ENCODE assay signal across 17 cellular contexts in genomic region chr20:33897313-33897912, GRCh38.
DNase-seq lines count a peak whose midpoint lies in the region; ATAC-seq and TF ChIP-seq lines count a peak whose summit lies in the region.
"Had no signal": no experiment of that assay in that cellular context is flagged by ENCODE, and none has a peak within 500 bp of the region (broad histone marks: within the 10 kb centered on the region; RNA-seq: fewer than 3 reads in every experiment).

No MANE protein-coding gene starts in this region.

- TF ChIP-seq CTCF in H9 (conservative IDR thresholded peaks at IDR 0.05) (peak; percentile 76), mesothelial cell of epicardium (IDR thresholded peaks at IDR 0.05; ENCODE audit: unreplicated experiment) (peak; percentile 42)
- TF ChIP-seq CTCF in CD8-positive, alpha-beta T cell (IDR thresholded peaks at IDR 0.05), result no peak

- H2BK5ac ChIP-seq in H9 (ENCODE audit: insufficient read length, low read length), result no peak overlapping the region

- no peak overlapping the region for H4K5ac ChIP-seq in H9 (ENCODE audit: insufficient read length, low read depth, low read length)

- H3K9me3 ChIP-seq in BLaER1 (peaks cover 2% of the 10 kb centered on the region; the same call in 1 of the 2 replicates), H9 (ENCODE audit: control insufficient read depth, low read depth, low read length) (no peaks in the 10 kb centered on the region), T-helper 17 cell (ENCODE audit: control insufficient read depth, low read length, poor library complexity, severe bottlenecking) (no peaks in the 10 kb centered on the region)
- no peaks in the 10 kb centered on the region for H3K9me3 ChIP-seq in CD8-positive, alpha-beta T cell (ENCODE audit: low read length)
- H3K9me3 ChIP-seq: heart right ventricle, MG63, vagina had no signal

- H2BK120ac ChIP-seq in H9 (ENCODE audit: low read depth, low read length, poor library complexity, severe bottlenecking), result no peak overlapping the region

- no peak overlapping the region for H3K4ac ChIP-seq in H9 (ENCODE audit: low read depth, low read length)

- H3K14ac ChIP-seq in H9 (ENCODE audit: insufficient read depth, low read length), result no peak overlapping the region

- no peak overlapping the region; a peak in 1 of 7 replicates for H3K27ac Mint-ChIP-seq in H9
- peak overlapping the region; percentile 14 for H3K27ac Mint-ChIP-seq in T-helper 17 cell
- H3K27ac Mint-ChIP-seq in mesothelial cell of epicardium, result no peak overlapping the region
- H3K27ac Mint-ChIP-seq in CD8-positive, alpha-beta T cell, result no peak overlapping the region
- H3K27ac Mint-ChIP-seq: stimulated activated effector memory CD8-positive, alpha-beta T cell treated with anti-CD3 and anti-CD28 coated beads, Interleukin-12 subunit alpha, Interleukin-12 subunit beta, amount 100 ng/mL, for 72 hours had no signal

- no peak overlapping the region for H2AFZ ChIP-seq in H9 (ENCODE audit: low read length)

- CTCF ChIA-PET in CD8-positive, alpha-beta T cell (lab: Charles Lee), result interaction anchor here (0.8 kb wide), 1 partner anchor 232 kb away, joined by 4 read pairs; no protein-coding TSS in a partner anchor

- H3K9me3 Mint-ChIP-seq in H9 (no peaks in the 10 kb centered on the region), mesothelial cell of epicardium (peaks cover 9% of the 10 kb centered on the region)
- H3K9me3 Mint-ChIP-seq in CD8-positive, alpha-beta T cell, result no peaks in the 10 kb centered on the region
- H3K9me3 Mint-ChIP-seq: activated T-cell treated with anti-CD3 and anti-CD28 coated beads, Interleukin-2, amount 50 U/mL, for 4 hours; stimulated activated effector memory CD8-positive, alpha-beta T cell treated with anti-CD3 and anti-CD28 coated beads, Interleukin-12 subunit alpha, Interleukin-12 subunit beta, amount 100 ng/mL, for 72 hours had no signal

- H3K23ac ChIP-seq in H9 (ENCODE audit: insufficient read length, low read depth, low read length), result no peak overlapping the region

- H3K79me1 ChIP-seq in H9 (ENCODE audit: insufficient read depth, low read depth, low read length, poor library complexity, severe bottlenecking), result no peaks in the 10 kb centered on the region

- no peaks in the 10 kb centered on the region for H3K36me3 ChIP-seq in BLaER1
- no peaks in the 10 kb centered on the region for H3K36me3 ChIP-seq in CD8-positive, alpha-beta T cell (ENCODE audit: insufficient read depth, low read length)
- H3K36me3 ChIP-seq: heart right ventricle, MG63, vagina had no signal

- peaks cover 19% of the 10 kb centered on the region for H3K4me1 ChIP-seq in BLaER1
- H3K4me1 ChIP-seq in H9 (ENCODE audit: insufficient read depth, low read length), result no peaks in the 10 kb centered on the region
- no peaks in the 10 kb centered on the region for H3K4me1 ChIP-seq in CD8-positive, alpha-beta T cell (ENCODE audit: insufficient read depth, low read length)
- H3K4me1 ChIP-seq: vagina had no signal

- no peak overlapping the region for H3K56ac ChIP-seq in H9 (ENCODE audit: insufficient read length, low read depth, low read length)

- H3K4me3 Mint-ChIP-seq in H9, result no peak overlapping the region
- H3K4me3 Mint-ChIP-seq in T-helper 17 cell, result no peak overlapping the region
- no peak overlapping the region for H3K4me3 Mint-ChIP-seq in mesothelial cell of epicardium
- H3K4me3 Mint-ChIP-seq in CD8-positive, alpha-beta T cell, result no peak overlapping the region
- H3K4me3 Mint-ChIP-seq: activated T-cell treated with anti-CD3 and anti-CD28 coated beads, Interleukin-2, amount 50 U/mL, for 4 hours; stimulated activated effector memory CD8-positive, alpha-beta T cell treated with anti-CD3 and anti-CD28 coated beads, Interleukin-12 subunit alpha, Interleukin-12 subunit beta, amount 100 ng/mL, for 72 hours had no signal

- no peak overlapping the region for H2BK20ac ChIP-seq in H9 (ENCODE audit: low read depth, low read length, poor library complexity, severe bottlenecking)

- H3K36me3 Mint-ChIP-seq in H9 (ENCODE audit: insufficient read depth in 1 of 3, low read depth in 3 of 3), result no peaks in the 10 kb centered on the region
- peaks cover 5% of the 10 kb centered on the region for H3K36me3 Mint-ChIP-seq in T-helper 17 cell (ENCODE audit: low read depth)
- no peaks in the 10 kb centered on the region for H3K36me3 Mint-ChIP-seq in mesothelial cell of epicardium
- no peaks in the 10 kb centered on the region for H3K36me3 Mint-ChIP-seq in CD8-positive, alpha-beta T cell
- H3K36me3 Mint-ChIP-seq: stimulated activated effector memory CD8-positive, alpha-beta T cell treated with anti-CD3 and anti-CD28 coated beads, Interleukin-12 subunit alpha, Interleukin-12 subunit beta, amount 100 ng/mL, for 72 hours had no signal

- H3K9ac ChIP-seq in BLaER1, result no peak overlapping the region
- no peak overlapping the region for H3K9ac ChIP-seq in H9 (ENCODE audit: extremely low read depth, insufficient read length, low read length)

- H3K4me3 ChIP-seq in BLaER1, result no peak overlapping the region
- H3K4me3 ChIP-seq in CD8-positive, alpha-beta T cell (ENCODE audit: low read depth, low read length), result no peak overlapping the region
- H3K4me3 ChIP-seq: heart right ventricle, MG63, vagina had no signal

- intact Hi-C loops in CD8-positive, alpha-beta T cell (cut with DNase I, micrococcal nuclease), result no loop called here

- H3K27me3 ChIP-seq in BLaER1 (no peaks in the 10 kb centered on the region), H9 (ENCODE audit: insufficient read depth, low read length) (no peaks in the 10 kb centered on the region)
- H3K27me3 ChIP-seq in CD8-positive, alpha-beta T cell (ENCODE audit: insufficient read depth, low read length), result no peaks in the 10 kb centered on the region
- H3K27me3 ChIP-seq: heart right ventricle, MG63, vagina had no signal

- no peak overlapping the region for H4K91ac ChIP-seq in H9 (ENCODE audit: insufficient read length, low read depth, low read length)

- H2AK5ac ChIP-seq in H9 (ENCODE audit: insufficient read length, low read length), result no peak overlapping the region

- H3K23me2 ChIP-seq in H9 (ENCODE audit: insufficient read length, low read depth, low read length, poor library complexity, severe bottlenecking), result no peaks in the 10 kb centered on the region

- DNase-seq in H9 (no peak), T-helper 17 cell (no peak), mesothelial cell of epicardium (ENCODE audit: low spot score in 2 of 2, unreplicated experiment in 2 of 2) (no peak), NCI-H524 treated with DMSO at 0.1 percent for 48 hours (lab: John Stamatoyannopoulos, UW) (no peak)
- DNase-seq in CD8-positive, alpha-beta T cell, result no peak
- DNase-seq: activated T-cell treated with anti-CD3 and anti-CD28 coated beads, Interleukin-2, amount 50 U/mL, for 4 hours; heart right ventricle; stimulated activated CD4-positive, alpha-beta T cell treated with anti-CD3 and anti-CD28 coated beads, Interleukin-4, amount 100 ng/mL, for 1 hour had no signal

- H3K27me3 Mint-ChIP-seq in H9 (ENCODE audit: low read depth), result peaks cover 12% of the 10 kb centered on the region
- peaks cover 42% of the 10 kb centered on the region for H3K27me3 Mint-ChIP-seq in T-helper 17 cell
- no peaks in the 10 kb centered on the region for H3K27me3 Mint-ChIP-seq in mesothelial cell of epicardium (ENCODE audit: low read depth)
- peaks cover 18% of the 10 kb centered on the region for H3K27me3 Mint-ChIP-seq in CD8-positive, alpha-beta T cell (ENCODE audit: low read depth)

- WGBS in H9 (ENCODE audit: extremely low coverage, insufficient read length, low lambda C conversion rate), result no CpG with 5 or more reads among the region's 8 CpGs

- H3K79me2 ChIP-seq in H9 (ENCODE audit: insufficient read depth, low read length), result no peaks in the 10 kb centered on the region

- peak overlapping the region; percentile 44; the same call in 1 of the 2 replicates for H3K4me2 ChIP-seq in BLaER1
- no peak overlapping the region for H3K4me2 ChIP-seq in H9 (ENCODE audit: insufficient read depth, insufficient read length, low read length)

- H3K18ac ChIP-seq in H9 (ENCODE audit: insufficient read length, low read depth, low read length), result no peak overlapping the region

- H3K27ac ChIP-seq in BLaER1 (no peak overlapping the region), H9 (ENCODE audit: insufficient read length, low read depth, low read length) (no peak overlapping the region)
- H3K27ac ChIP-seq in CD8-positive, alpha-beta T cell (ENCODE audit: low read depth, low read length), result no peak overlapping the region
- H3K27ac ChIP-seq: C4-2B, heart right ventricle, HL-60, vagina had no signal

- no peak overlapping the region for H2BK15ac ChIP-seq in H9 (ENCODE audit: low read depth, low read length)

- no peak for ATAC-seq in T-helper 17 cell
- no peak for ATAC-seq in CD8-positive, alpha-beta T cell
- no peak for ATAC-seq in HG03460 (IDR thresholded peaks at IDR 0.05; ENCODE audit: unreplicated experiment)
- no peak for ATAC-seq in HG03521 (IDR thresholded peaks at IDR 0.05; ENCODE audit: unreplicated experiment)
- ATAC-seq: activated CD4-positive, CD25-positive, alpha-beta regulatory T cell treated with anti-CD3 and anti-CD28 coated beads, Interleukin-2, amount 50 U/mL, for 24 hours; activated T-cell treated with anti-CD3 and anti-CD28 coated beads, Interleukin-2, amount 50 U/mL, for 4 hours; stimulated activated effector memory CD8-positive, alpha-beta T cell treated with anti-CD3 and anti-CD28 coated beads, Interleukin-12 subunit alpha, Interleukin-12 subunit beta, amount 100 ng/mL, for 72 hours had no signal

- H3T11ph ChIP-seq in H9 (ENCODE audit: low read length), result no peak overlapping the region

- H4K20me1 ChIP-seq in BLaER1, result no peaks in the 10 kb centered on the region
- H4K20me1 ChIP-seq in H9 (ENCODE audit: control insufficient read depth, insufficient read depth, insufficient read length), result no peaks in the 10 kb centered on the region

- no peak overlapping the region for H2BK12ac ChIP-seq in H9 (ENCODE audit: insufficient read length, low read depth, low read length)

- POLR2A ChIA-PET in CD8-positive, alpha-beta T cell (lab: Charles Lee), result no interaction called here

- H3K4me1 Mint-ChIP-seq in H9, result peaks cover 11 to 12% of the 10 kb centered on the region in 2 experiments
- no peaks in the 10 kb centered on the region for H3K4me1 Mint-ChIP-seq in T-helper 17 cell
- H3K4me1 Mint-ChIP-seq in mesothelial cell of epicardium, result peaks cover 10% of the 10 kb centered on the region
- H3K4me1 Mint-ChIP-seq in CD8-positive, alpha-beta T cell (ENCODE audit: low read depth), result no peaks in the 10 kb centered on the region
- H3K4me1 Mint-ChIP-seq: stimulated activated effector memory CD8-positive, alpha-beta T cell treated with anti-CD3 and anti-CD28 coated beads, Interleukin-12 subunit alpha, Interleukin-12 subunit beta, amount 100 ng/mL, for 72 hours had no signal

- H4K8ac ChIP-seq in H9 (replicated peaks; ENCODE audit: insufficient read length, low read depth, low read length), result no peak overlapping the region
